Comparison of ENCODE assay signal across 23 cellular contexts in genomic region chr3:105846809-105847208, GRCh38. TPM values are rescaled to one million over a fixed set of nuclear protein-coding genes. Genes with fewer than 3 reads are reported as not detected.
DNase-seq lines count a peak whose midpoint lies in the region; ATAC-seq and TF ChIP-seq lines count a peak whose summit lies in the region.
"Had no signal": no experiment of that assay in that cellular context is flagged by ENCODE, and none has a peak within 500 bp of the region (broad histone marks: within the 10 kb centered on the region; RNA-seq: fewer than 3 reads in every experiment).

No MANE protein-coding gene starts in this region.

- no peak overlapping the region for H2BK5ac ChIP-seq in mesenchymal stem cell (ENCODE audit: low read depth, low read length, poor library complexity, severe bottlenecking)

- no peak overlapping the region for H2AK5ac ChIP-seq in mesenchymal stem cell (ENCODE audit: low read length, severe bottlenecking)

- H3K18ac ChIP-seq in mesenchymal stem cell (ENCODE audit: low read depth in 1 of 2, low read length in 2 of 2), result no peak overlapping the region

- CTCF ChIA-PET in activated CD8-positive, alpha-beta memory T cell treated with anti-CD3 and anti-CD28 coated beads, Interleukin-2, amount 10 ng/mL, durations not matched to agents 7 days and 5 days (lab: Charles Lee), result interaction anchor here (0.8 to 2.2 kb wide), 3 partner anchors 11 to 30 kb away, joined by 3 to 7 read pairs (median 3); no protein-coding TSS in a partner anchor

- no peak overlapping the region for H2BK15ac ChIP-seq in mesenchymal stem cell (ENCODE audit: low read depth, poor library complexity, severe bottlenecking)

- H2BK12ac ChIP-seq in mesenchymal stem cell (ENCODE audit: low read length in 2 of 2), result no peak overlapping the region

- intact Hi-C loops in activated T-helper 1 cell treated with anti-CD3 and anti-CD28 coated beads, Interleukin-12 subunit alpha, Interleukin-12 subunit beta, Interleukin-2, Interleukin-4 antibody, amounts not matched to agents 30 ng/mL and 10 ng/mL and 1 ng/mL, durations not matched to agents 14 hours and 24 hours and 36 hours (cut with micrococcal nuclease), result loop anchor here (1.0 to 2.0 kb wide), 4 partner anchors 8 to 20 kb away; no protein-coding TSS in a partner anchor
- intact Hi-C loops in ovary (cut with DNase I), result no loop called here

- no peak overlapping the region for H4K91ac ChIP-seq in mesenchymal stem cell (ENCODE audit: low read length)

- H3K79me1 ChIP-seq in mesenchymal stem cell (replicated peaks; ENCODE audit: low read length, poor library complexity, severe bottlenecking), result peaks cover 15% of the 10 kb centered on the region

- H3K27me3 ChIP-seq in mesenchymal stem cell (ENCODE audit: control insufficient read depth in 1 of 2, insufficient read depth in 1 of 2, low read length in 2 of 2) (no peaks in the 10 kb centered on the region), ovary (no peaks in the 10 kb centered on the region)
- H3K27me3 ChIP-seq: tibial artery had no signal

- in situ Hi-C loops in G401 (cut with HindIII; ENCODE audit: low sequenced_read_pairs) (no loop called here), GM13976 (cut with MboI; ENCODE audit: low sequenced_read_pairs, unreplicated experiment) (loop anchor here (25.0 kb wide), 1 partner anchor 1215 kb away; no protein-coding TSS in a partner anchor)

- DNase-seq in activated CD8-positive, alpha-beta memory T cell treated with anti-CD3 and anti-CD28 coated beads, Interleukin-2, amount 10 ng/mL, durations not matched to agents 7 days and 5 days, result no peak
- no peak for DNase-seq in activated CD8-positive, alpha-beta memory T cell treated with anti-CD3 and anti-CD28 coated beads, Interleukin-2, amount 50 U/mL, for 4 hours
- DNase-seq in G401 (ENCODE audit: low spot score), result peak; percentile 39
- DNase-seq in activated T-helper 1 cell treated with anti-CD3 and anti-CD28 coated beads, Interleukin-12 subunit alpha, Interleukin-12 subunit beta, Interleukin-2, Interleukin-4 antibody, amounts not matched to agents 30 ng/mL and 10 ng/mL and 1 ng/mL, durations not matched to agents 14 hours and 24 hours and 36 hours (ENCODE audit: low spot score), result no peak
- DNase-seq in mesenchymal stem cell, result no peak
- no peak for DNase-seq in ovary
- DNase-seq in GM13976 (ENCODE audit: low spot score), result no peak
- DNase-seq in kidney glomerular epithelial cell (lab: John Stamatoyannopoulos, UW), result no peak
- DNase-seq: ACHN; activated CD4-positive, alpha-beta T cell treated with anti-CD3 and anti-CD28 coated beads for 48 hours; activated T-cell treated with anti-CD3 and anti-CD28 coated beads, Interleukin-2, amount 50 U/mL, for 1 hour; C1 segment of cervical spinal cord; foreskin melanocyte; GOT3; hippocampal formation; IMR-90; NCI-H1436; NCI-H510A treated with DMSO at 0.1 percent for 48 hours; stimulated activated CD4-positive, alpha-beta T cell treated with anti-CD3 and anti-CD28 coated beads, Interleukin-1b, Interleukin-23, amount 100 ng/mL, for 48 hours; stimulated activated naive CD4-positive, alpha-beta T cell; SW 1271; tibial artery had no signal

- no peaks in the 10 kb centered on the region for H3K9me3 ChIP-seq in mesenchymal stem cell (ENCODE audit: control insufficient read depth, low read length)
- no peaks in the 10 kb centered on the region for H3K9me3 ChIP-seq in ovary
- H3K9me3 ChIP-seq: tibial artery had no signal

- H3K4me3 ChIP-seq in mesenchymal stem cell (ENCODE audit: insufficient read depth in 1 of 2, low read depth in 1 of 2, low read length in 2 of 2) (no peak overlapping the region), ovary (no peak overlapping the region)
- H3K4me3 ChIP-seq: tibial artery had no signal

- H3K4me1 ChIP-seq in mesenchymal stem cell (ENCODE audit: control insufficient read depth, insufficient read depth, low read depth, low read length) (no peaks in the 10 kb centered on the region), ovary (ENCODE audit: insufficient read depth) (peaks cover 4% of the 10 kb centered on the region)

- ATAC-seq in activated CD8-positive, alpha-beta memory T cell treated with anti-CD3 and anti-CD28 coated beads, Interleukin-2, amount 10 ng/mL, durations not matched to agents 7 days and 5 days, result peak; percentile 40

- no peak overlapping the region for H3K4me2 ChIP-seq in mesenchymal stem cell (ENCODE audit: low read length, poor library complexity, severe bottlenecking)

- H3K4ac ChIP-seq in mesenchymal stem cell (ENCODE audit: low read depth in 1 of 2, low read length in 2 of 2), result no peak overlapping the region

- H4K8ac ChIP-seq in mesenchymal stem cell (ENCODE audit: low read length), result no peak overlapping the region

- H3K4me3 Mint-ChIP-seq in activated CD8-positive, alpha-beta memory T cell treated with anti-CD3 and anti-CD28 coated beads, Interleukin-2, amount 10 ng/mL, durations not matched to agents 7 days and 5 days, result peak overlapping the region; percentile 34
- peak overlapping the region; percentile 45 for H3K4me3 Mint-ChIP-seq in activated T-helper 1 cell treated with anti-CD3 and anti-CD28 coated beads, Interleukin-12 subunit alpha, Interleukin-12 subunit beta, Interleukin-2, Interleukin-4 antibody, amounts not matched to agents 30 ng/mL and 10 ng/mL and 1 ng/mL, durations not matched to agents 14 hours and 24 hours and 36 hours

- no peak for TF ChIP-seq POLR2A in ovary (IDR thresholded peaks at IDR 0.05)

- peaks cover 49% of the 10 kb centered on the region for H3K4me1 Mint-ChIP-seq in activated CD8-positive, alpha-beta memory T cell treated with anti-CD3 and anti-CD28 coated beads, Interleukin-2, amount 10 ng/mL, durations not matched to agents 7 days and 5 days
- peaks cover 68% of the 10 kb centered on the region for H3K4me1 Mint-ChIP-seq in activated T-helper 1 cell treated with anti-CD3 and anti-CD28 coated beads, Interleukin-12 subunit alpha, Interleukin-12 subunit beta, Interleukin-2, Interleukin-4 antibody, amounts not matched to agents 30 ng/mL and 10 ng/mL and 1 ng/mL, durations not matched to agents 14 hours and 24 hours and 36 hours (ENCODE audit: low read depth)

- peaks cover 58% of the 10 kb centered on the region for H3K36me3 Mint-ChIP-seq in activated CD8-positive, alpha-beta memory T cell treated with anti-CD3 and anti-CD28 coated beads, Interleukin-2, amount 10 ng/mL, durations not matched to agents 7 days and 5 days
- H3K36me3 Mint-ChIP-seq in activated T-helper 1 cell treated with anti-CD3 and anti-CD28 coated beads, Interleukin-12 subunit alpha, Interleukin-12 subunit beta, Interleukin-2, Interleukin-4 antibody, amounts not matched to agents 30 ng/mL and 10 ng/mL and 1 ng/mL, durations not matched to agents 14 hours and 24 hours and 36 hours (ENCODE audit: low read depth), result peaks cover 64% of the 10 kb centered on the region

- peaks cover 4% of the 10 kb centered on the region for H3K9me3 Mint-ChIP-seq in activated CD8-positive, alpha-beta memory T cell treated with anti-CD3 and anti-CD28 coated beads, Interleukin-2, amount 10 ng/mL, durations not matched to agents 7 days and 5 days (ENCODE audit: low read depth)
- H3K9me3 Mint-ChIP-seq in activated T-helper 1 cell treated with anti-CD3 and anti-CD28 coated beads, Interleukin-12 subunit alpha, Interleukin-12 subunit beta, Interleukin-2, Interleukin-4 antibody, amounts not matched to agents 30 ng/mL and 10 ng/mL and 1 ng/mL, durations not matched to agents 14 hours and 24 hours and 36 hours, result no peaks in the 10 kb centered on the region

- no peak for TF ChIP-seq CTCF in ovary (IDR thresholded peaks at IDR 0.05)
- TF ChIP-seq CTCF in GM13976 (IDR thresholded peaks at IDR 0.05; ENCODE audit: borderline replicate concordance, control extremely low read depth, extremely low read depth, insufficient read depth, missing control alignments), result no peak

- no CpG with 5 or more reads among the region's 1 CpG for WGBS in mesenchymal stem cell
- 19 to 53% (median 33%) methylated on average over 1 of the region's 1 CpG for WGBS in ovary, 3 donors

- H3K27ac ChIP-seq in mesenchymal stem cell (ENCODE audit: low read length, poor library complexity, severe bottlenecking), result no peak overlapping the region
- no peak overlapping the region for H3K27ac ChIP-seq in ovary
- H3K27ac ChIP-seq: epithelial cell of prostate had no signal

- H3K36me3 ChIP-seq in mesenchymal stem cell (ENCODE audit: control insufficient read depth in 1 of 2, insufficient read depth in 2 of 2, low read depth in 1 of 2, low read length in 2 of 2), result peaks cover 0 to 74% of the 10 kb centered on the region in 2 experiments
- no peaks in the 10 kb centered on the region for H3K36me3 ChIP-seq in ovary

- H2AFZ ChIP-seq in mesenchymal stem cell (ENCODE audit: low read depth, low read length), result no peak overlapping the region

- no peak overlapping the region for H3K14ac ChIP-seq in mesenchymal stem cell (ENCODE audit: low read length in 2 of 2)

- peak overlapping the region; percentile 68 for H3K27ac Mint-ChIP-seq in activated CD8-positive, alpha-beta memory T cell treated with anti-CD3 and anti-CD28 coated beads, Interleukin-2, amount 10 ng/mL, durations not matched to agents 7 days and 5 days
- H3K27ac Mint-ChIP-seq in activated T-helper 1 cell treated with anti-CD3 and anti-CD28 coated beads, Interleukin-12 subunit alpha, Interleukin-12 subunit beta, Interleukin-2, Interleukin-4 antibody, amounts not matched to agents 30 ng/mL and 10 ng/mL and 1 ng/mL, durations not matched to agents 14 hours and 24 hours and 36 hours, result peak overlapping the region; percentile 85

- no peak overlapping the region for H3K23ac ChIP-seq in mesenchymal stem cell (ENCODE audit: low read length in 2 of 2)

- no peaks in the 10 kb centered on the region for H3K27me3 Mint-ChIP-seq in activated CD8-positive, alpha-beta memory T cell treated with anti-CD3 and anti-CD28 coated beads, Interleukin-2, amount 10 ng/mL, durations not matched to agents 7 days and 5 days
- H3K27me3 Mint-ChIP-seq in activated T-helper 1 cell treated with anti-CD3 and anti-CD28 coated beads, Interleukin-12 subunit alpha, Interleukin-12 subunit beta, Interleukin-2, Interleukin-4 antibody, amounts not matched to agents 30 ng/mL and 10 ng/mL and 1 ng/mL, durations not matched to agents 14 hours and 24 hours and 36 hours (ENCODE audit: insufficient read depth), result no peaks in the 10 kb centered on the region

- H3K9ac ChIP-seq in mesenchymal stem cell (ENCODE audit: low read length), result peak overlapping the region; percentile 53

- TF ChIP-seq EP300 in ovary (IDR thresholded peaks at IDR 0.05), result no peak

- H2BK120ac ChIP-seq in mesenchymal stem cell (ENCODE audit: low read depth, low read length), result no peak overlapping the region

RNA-seq across cellular contexts. Expression of gene CBLB, which starts 22.0 kb away (rescaled TPM):
- total RNA-seq in activated CD8-positive, alpha-beta memory T cell treated with anti-CD3 and anti-CD28 coated beads, Interleukin-2, amount 10 ng/mL, durations not matched to agents 7 days and 5 days, result 100 to 1,000 TPM; 125 to 158 TPM
- 0.68 and 8.5 TPM in 2 replicates for total RNA-seq in G401 (2014; rRNA removed; shearing (Covaris generic))
- total RNA-seq in activated T-helper 1 cell treated with anti-CD3 and anti-CD28 coated beads, Interleukin-12 subunit alpha, Interleukin-12 subunit beta, Interleukin-2, Interleukin-4 antibody, amounts not matched to agents 30 ng/mL and 10 ng/mL and 1 ng/mL, durations not matched to agents 14 hours and 24 hours and 36 hours, result 213 and 235 TPM in 2 replicates
- 19.3 TPM for polyA plus RNA-seq in mesenchymal stem cell (2013, experiment 1 of 2)
- polyA plus RNA-seq in mesenchymal stem cell (2013, experiment 2 of 2), result 16.9 TPM
- total RNA-seq in ovary, result 100 to 1,000 TPM in 1 of 7 donors, 10 to 100 TPM in 6; 30.6 to 133 (median 40.5) TPM
- polyA plus RNA-seq in ovary, result 10 to 100 TPM; 14.8 to 51.8 TPM
